In genomic region chr14:69666698-69667211, GRCh38 we compare ENCODE assay signal across 9 cellular contexts. TPM values are rescaled to one million over a fixed set of nuclear protein-coding genes. Genes with fewer than 3 reads are reported as not detected.
A peak's percentile ranks its signal among the peaks of the same experiment; 100 is the strongest.
DNase-seq lines count a peak whose midpoint lies in the region; TF ChIP-seq lines count a peak whose summit lies in the region.
"Had no signal": no experiment of that assay in that cellular context is flagged by ENCODE, and none has a peak within 500 bp of the region (broad histone marks: within the 10 kb centered on the region; RNA-seq: fewer than 3 reads in every experiment).

No MANE protein-coding gene starts in this region.

- H3K4me1 Mint-ChIP-seq in osteocyte (ENCODE audit: unreplicated experiment) = peaks cover 55% of the 10 kb centered on the region

- TF ChIP-seq CTCF in osteocyte (IDR thresholded peaks at IDR 0.05) = no peak
- TF ChIP-seq CTCF in MM.1S (IDR thresholded peaks at IDR 0.05; ENCODE audit: low read length) = no peak

- H3K4me3 Mint-ChIP-seq in osteocyte (ENCODE audit: unreplicated experiment) = peak overlapping the region; percentile 26

- H3K27ac ChIP-seq in BLaER1 = no peak overlapping the region
- peak overlapping the region; percentile 82 for H3K27ac ChIP-seq in Karpas-422 (ENCODE audit: low read length)
- no peak overlapping the region for H3K27ac ChIP-seq in MM.1S (ENCODE audit: low read length)

- H3K79me2 ChIP-seq in Karpas-422 (ENCODE audit: low read length) (peaks cover 96% of the 10 kb centered on the region), MM.1S (ENCODE audit: low read length) (peaks cover 89% of the 10 kb centered on the region)

- no peaks in the 10 kb centered on the region for H3K9me3 Mint-ChIP-seq in osteocyte (ENCODE audit: unreplicated experiment)

- no peaks in the 10 kb centered on the region for H3F3A ChIP-seq in MM.1S (ENCODE audit: insufficient read depth, low read length)

- H3K4me3 ChIP-seq in BLaER1 (no peak overlapping the region), Karpas-422 (ENCODE audit: low read length) (peak overlapping the region; percentile 9; the same call in 1 of the 2 replicates), MM.1S (ENCODE audit: low read length) (no peak overlapping the region)

- H3K4me2 ChIP-seq in BLaER1 = peak overlapping the region; percentile 29; the same call in 1 of the 2 replicates
- H3K4me2 ChIP-seq in Karpas-422 (ENCODE audit: low read depth, low read length, poor library complexity, severe bottlenecking) = peak overlapping the region; percentile 53
- H3K4me2 ChIP-seq in MM.1S (ENCODE audit: low read depth, low read length) = no peak overlapping the region

- peaks cover 9% of the 10 kb centered on the region; the same call in 1 of the 2 replicates for H3K9me3 ChIP-seq in BLaER1
- no peaks in the 10 kb centered on the region for H3K9me3 ChIP-seq in Karpas-422 (ENCODE audit: low read length)
- H3K9me3 ChIP-seq in MM.1S (replicated peaks; ENCODE audit: insufficient read depth, low read length) = no peaks in the 10 kb centered on the region

- H3K27me3 ChIP-seq in BLaER1 (no peaks in the 10 kb centered on the region), Karpas-422 (ENCODE audit: low read length) (no peaks in the 10 kb centered on the region), MM.1S (replicated peaks; ENCODE audit: insufficient read depth, low read length) (no peaks in the 10 kb centered on the region)

- peaks cover 67% of the 10 kb centered on the region for H3K36me3 ChIP-seq in BLaER1
- H3K36me3 ChIP-seq in Karpas-422 (ENCODE audit: insufficient read depth, low read length) = no peaks in the 10 kb centered on the region
- no peaks in the 10 kb centered on the region for H3K36me3 ChIP-seq in MM.1S (replicated peaks; ENCODE audit: insufficient read depth, low read length)

- peaks cover 90% of the 10 kb centered on the region for H4K20me1 ChIP-seq in BLaER1
- no peaks in the 10 kb centered on the region for H4K20me1 ChIP-seq in Karpas-422 (ENCODE audit: insufficient read depth, low read depth, low read length)
- no peaks in the 10 kb centered on the region for H4K20me1 ChIP-seq in MM.1S (ENCODE audit: insufficient read depth, low read length)

- H3K27ac Mint-ChIP-seq in osteocyte (ENCODE audit: unreplicated experiment) = peak overlapping the region; percentile 89

- H3K27me3 Mint-ChIP-seq in osteocyte (ENCODE audit: unreplicated experiment) = no peaks in the 10 kb centered on the region

- no peak for DNase-seq in Karpas-422
- DNase-seq in dermis blood vessel endothelial cell = peak; percentile 70
- DNase-seq in osteocyte (ENCODE audit: extremely low spot score, unreplicated experiment) = no peak
- no peak for DNase-seq in NCI-H2196 (lab: John Stamatoyannopoulos, UW; ENCODE audit: unreplicated experiment)
- DNase-seq in SIG-M5 treated with dmso at 0.1 percent for 504 hours (lab: John Stamatoyannopoulos, UW; ENCODE audit: unreplicated experiment) = no peak
- no peak for DNase-seq in HT-29 (ENCODE audit: low spot score)
- DNase-seq in MM.1S = no peak
- DNase-seq: NCI-H1105 had no signal

- H2AFZ ChIP-seq in Karpas-422 (ENCODE audit: low read length) = no peak overlapping the region
- no peak overlapping the region for H2AFZ ChIP-seq in MM.1S (ENCODE audit: low read length)

- H3K9me2 ChIP-seq in Karpas-422 (replicated peaks; ENCODE audit: insufficient read depth, low read length) (no peaks in the 10 kb centered on the region), MM.1S (replicated peaks; ENCODE audit: insufficient read depth, low read length) (no peaks in the 10 kb centered on the region)

- H3K9ac ChIP-seq in BLaER1 (no peak overlapping the region), Karpas-422 (ENCODE audit: low read length) (peak overlapping the region; percentile 37), MM.1S (ENCODE audit: low read length) (no peak overlapping the region)

- H3K36me3 Mint-ChIP-seq in osteocyte (ENCODE audit: unreplicated experiment) = peaks cover 13% of the 10 kb centered on the region

- H3K4me1 ChIP-seq in BLaER1 (peaks cover 51% of the 10 kb centered on the region), Karpas-422 (ENCODE audit: low read length) (peaks cover 96% of the 10 kb centered on the region), MM.1S (ENCODE audit: low read length) (peaks cover 3% of the 10 kb centered on the region; the same call in 1 of the 2 replicates)

RNA-seq across cellular contexts. Expression of gene SUSD6, which starts 55.4 kb away (rescaled TPM):
- 43.8 and 46.0 TPM in 2 replicates for total RNA-seq in Karpas-422 (2014; rRNA removed; shearing (Covaris generic); ENCODE audit: low replicate concordance)
- total RNA-seq in dermis blood vessel endothelial cell = 15.5 and 19.6 TPM in 2 replicates
- total RNA-seq in osteocyte = 30.6 and 31.2 TPM in 2 replicates
- total RNA-seq in HT-29 (2014; rRNA removed; shearing (Covaris generic)) = 6.1 and 10.9 TPM in 2 replicates
